In genomic region chr11:66281001-66281400, GRCh38 we compare ENCODE assay signal across 14 cellular contexts. TPM values are rescaled to one million over a fixed set of nuclear protein-coding genes. Genes with fewer than 3 reads are reported as not detected.
DNase-seq lines count a peak whose midpoint lies in the region; ATAC-seq and TF ChIP-seq lines count a peak whose summit lies in the region.
"Had no signal": no experiment of that assay in that cellular context is flagged by ENCODE, and none has a peak within 500 bp of the region (broad histone marks: within the 10 kb centered on the region; RNA-seq: fewer than 3 reads in every experiment).

No MANE protein-coding gene starts in this region.

- no peaks in the 10 kb centered on the region for H3K9me2 ChIP-seq in GM23248 (ENCODE audit: insufficient read depth)
- H3K9me2 ChIP-seq: SK-N-SH had no signal

- no TSS peak for BruUV-seq in Calu3 (replicated peaks; lab: Mats Ljungman, UMichigan)

- no peak overlapping the region for H3K4me2 ChIP-seq in GM23248 (ENCODE audit: unreplicated experiment)
- H3K4me2 ChIP-seq: SK-N-SH had no signal

- no peak for TF ChIP-seq CTCF in CD14-positive monocyte (IDR thresholded peaks at IDR 0.05)
- no peak for TF ChIP-seq CTCF in brain (conservative IDR thresholded peaks at IDR 0.05)
- TF ChIP-seq CTCF in Calu3 (IDR thresholded peaks at IDR 0.05; ENCODE audit: unreplicated experiment) = no peak

- H3K36me3 Mint-ChIP-seq in CD14-positive monocyte = peaks cover 23 to 28% of the 10 kb centered on the region in 2 donors
- H3K36me3 Mint-ChIP-seq in brain = no peaks in the 10 kb centered on the region
- no peaks in the 10 kb centered on the region for H3K36me3 Mint-ChIP-seq in natural killer cell treated with Interleukin-12 subunit alpha and Interleukin-12 subunit beta and Interleukin-15 and Interleukin-18, amount 100 ng/mL, for 72 hours
- H3K36me3 Mint-ChIP-seq in Calu3 (ENCODE audit: insufficient read depth, unreplicated experiment) = peaks cover 54% of the 10 kb centered on the region
- peaks cover 8% of the 10 kb centered on the region for H3K36me3 Mint-ChIP-seq in activated T-helper 1 cell treated with anti-CD3 and anti-CD28 coated beads, Interleukin-12 subunit alpha, Interleukin-12 subunit beta, Interleukin-2, Interleukin-4 antibody, amounts not matched to agents 30 ng/mL and 10 ng/mL and 1 ng/mL, durations not matched to agents 14 hours and 24 hours and 36 hours (ENCODE audit: low read depth)
- H3K36me3 Mint-ChIP-seq: activated CD4-positive, alpha-beta memory T cell treated with anti-CD3 and anti-CD28 coated beads for 36 hours had no signal

- H3K27me3 Mint-ChIP-seq in CD14-positive monocyte (ENCODE audit: low read depth in 3 of 3) (peaks cover 23 to 35% (median 35%) of the 10 kb centered on the region in 3 donors), brain (no peaks in the 10 kb centered on the region), Calu3 (ENCODE audit: unreplicated experiment) (peaks cover 29% of the 10 kb centered on the region)
- peaks cover 0 to 10% of the 10 kb centered on the region in 2 donors for H3K27me3 Mint-ChIP-seq in natural killer cell treated with Interleukin-12 subunit alpha and Interleukin-12 subunit beta and Interleukin-15 and Interleukin-18, amount 100 ng/mL, for 72 hours
- peaks cover 10% of the 10 kb centered on the region for H3K27me3 Mint-ChIP-seq in activated T-helper 1 cell treated with anti-CD3 and anti-CD28 coated beads, Interleukin-12 subunit alpha, Interleukin-12 subunit beta, Interleukin-2, Interleukin-4 antibody, amounts not matched to agents 30 ng/mL and 10 ng/mL and 1 ng/mL, durations not matched to agents 14 hours and 24 hours and 36 hours (ENCODE audit: insufficient read depth)
- H3K27me3 Mint-ChIP-seq: activated CD4-positive, alpha-beta memory T cell treated with anti-CD3 and anti-CD28 coated beads for 36 hours had no signal

- H4K20me1 ChIP-seq in GM23248 (ENCODE audit: insufficient read depth) = no peaks in the 10 kb centered on the region

- H2AFZ ChIP-seq in GM23248 = no peak overlapping the region

- no peak overlapping the region for H3K4me3 ChIP-seq in GM23248
- H3K4me3 ChIP-seq: lower lobe of right lung, suprapubic skin had no signal

- no peak overlapping the region for H3K9ac ChIP-seq in GM23248
- H3K9ac ChIP-seq: SK-N-SH had no signal

- no peak for DNase-seq in CD14-positive monocyte (ENCODE audit: low spot score)
- DNase-seq in GM23248 = peak; percentile 47
- no peak for DNase-seq in natural killer cell treated with Interleukin-12 subunit alpha and Interleukin-12 subunit beta and Interleukin-15 and Interleukin-18, amount 100 ng/mL, for 72 hours (ENCODE audit: low spot score)
- DNase-seq in Calu3 = no peak
- DNase-seq in activated T-helper 1 cell treated with anti-CD3 and anti-CD28 coated beads, Interleukin-12 subunit alpha, Interleukin-12 subunit beta, Interleukin-2, Interleukin-4 antibody, amounts not matched to agents 30 ng/mL and 10 ng/mL and 1 ng/mL, durations not matched to agents 14 hours and 24 hours and 36 hours (ENCODE audit: low spot score) = no peak
- DNase-seq: activated CD4-positive, alpha-beta memory T cell treated with anti-CD3 and anti-CD28 coated beads for 36 hours; aorta; lower lobe of right lung; NCI-H2029 treated with DMSO at 0.1 percent for 48 hours had no signal

- in situ Hi-C loops in GM23248 (cut with MboI) = no loop called here

- H3K4me3 Mint-ChIP-seq in CD14-positive monocyte = no peak overlapping the region
- H3K4me3 Mint-ChIP-seq in brain = peak overlapping the region; percentile 75 to 90 (median 88)
- no peak overlapping the region for H3K4me3 Mint-ChIP-seq in natural killer cell treated with Interleukin-12 subunit alpha and Interleukin-12 subunit beta and Interleukin-15 and Interleukin-18, amount 100 ng/mL, for 72 hours
- H3K4me3 Mint-ChIP-seq in Calu3 (ENCODE audit: low read depth, unreplicated experiment) = no peak overlapping the region
- no peak overlapping the region for H3K4me3 Mint-ChIP-seq in activated T-helper 1 cell treated with anti-CD3 and anti-CD28 coated beads, Interleukin-12 subunit alpha, Interleukin-12 subunit beta, Interleukin-2, Interleukin-4 antibody, amounts not matched to agents 30 ng/mL and 10 ng/mL and 1 ng/mL, durations not matched to agents 14 hours and 24 hours and 36 hours
- H3K4me3 Mint-ChIP-seq: activated CD4-positive, alpha-beta memory T cell treated with anti-CD3 and anti-CD28 coated beads for 36 hours had no signal

- no peaks in the 10 kb centered on the region for H3K36me3 ChIP-seq in GM23248 (ENCODE audit: low read depth)

- H3K27ac ChIP-seq in GM23248 = no peak overlapping the region
- H3K27ac ChIP-seq: lower lobe of right lung, suprapubic skin had no signal

- no peaks in the 10 kb centered on the region for H3K27me3 ChIP-seq in GM23248 (replicated peaks; ENCODE audit: insufficient read depth)
- H3K27me3 ChIP-seq: suprapubic skin had no signal

- peak overlapping the region in 4 of 7 donors; percentile 16 to 72 (median 30) for H3K27ac Mint-ChIP-seq in CD14-positive monocyte
- H3K27ac Mint-ChIP-seq in brain = peak overlapping the region; percentile 31 to 98 (median 88)
- peak overlapping the region; percentile 21 to 24 for H3K27ac Mint-ChIP-seq in natural killer cell treated with Interleukin-12 subunit alpha and Interleukin-12 subunit beta and Interleukin-15 and Interleukin-18, amount 100 ng/mL, for 72 hours
- H3K27ac Mint-ChIP-seq in Calu3 (ENCODE audit: unreplicated experiment) = no peak overlapping the region
- no peak overlapping the region for H3K27ac Mint-ChIP-seq in activated T-helper 1 cell treated with anti-CD3 and anti-CD28 coated beads, Interleukin-12 subunit alpha, Interleukin-12 subunit beta, Interleukin-2, Interleukin-4 antibody, amounts not matched to agents 30 ng/mL and 10 ng/mL and 1 ng/mL, durations not matched to agents 14 hours and 24 hours and 36 hours
- H3K27ac Mint-ChIP-seq: activated CD4-positive, alpha-beta memory T cell treated with anti-CD3 and anti-CD28 coated beads for 36 hours had no signal

- WGBS in GM23248 (ENCODE audit: low coverage in 1 of 2, low lambda C conversion rate in 2 of 2, missing lambda C conversion rate in 2 of 2), 2 experiments = 49 to 52% methylated on average over 6 of the region's 6 CpGs

- no peak for ATAC-seq in natural killer cell treated with Interleukin-12 subunit alpha and Interleukin-12 subunit beta and Interleukin-15 and Interleukin-18, amount 100 ng/mL, for 72 hours
- no peak for ATAC-seq in GM21576 (IDR thresholded peaks at IDR 0.05; ENCODE audit: unreplicated experiment)
- no peak for ATAC-seq in HG03280 (IDR thresholded peaks at IDR 0.05; ENCODE audit: unreplicated experiment)

- peaks cover 21% of the 10 kb centered on the region for H3F3A ChIP-seq in GM23248 (ENCODE audit: insufficient read depth)

- CTCF ChIA-PET in Calu3 (lab: Charles Lee) = no interaction called here

- intact Hi-C loops in CD14-positive monocyte (cut with micrococcal nuclease) = no loop called here
- intact Hi-C loops in Calu3 (cut with micrococcal nuclease; ENCODE audit: unreplicated experiment) = no loop called here
- intact Hi-C loops in activated T-helper 1 cell treated with anti-CD3 and anti-CD28 coated beads, Interleukin-12 subunit alpha, Interleukin-12 subunit beta, Interleukin-2, Interleukin-4 antibody, amounts not matched to agents 30 ng/mL and 10 ng/mL and 1 ng/mL, durations not matched to agents 14 hours and 24 hours and 36 hours (cut with micrococcal nuclease) = no loop called here

- H3K79me2 ChIP-seq in GM23248 (ENCODE audit: insufficient read depth) = peaks cover 15% of the 10 kb centered on the region

- no peaks in the 10 kb centered on the region for H3K4me1 ChIP-seq in GM23248 (ENCODE audit: insufficient read depth)

- no peaks in the 10 kb centered on the region for H3K9me3 ChIP-seq in GM23248 (ENCODE audit: low read depth)
- H3K9me3 ChIP-seq: lower lobe of right lung, SK-N-SH, suprapubic skin had no signal

- H3K4me1 Mint-ChIP-seq in CD14-positive monocyte (peaks cover 23% of the 10 kb centered on the region), brain (peaks cover 58% of the 10 kb centered on the region), Calu3 (ENCODE audit: low read depth, unreplicated experiment) (peaks cover 15% of the 10 kb centered on the region)
- peaks cover 14 to 40% of the 10 kb centered on the region in 2 donors for H3K4me1 Mint-ChIP-seq in natural killer cell treated with Interleukin-12 subunit alpha and Interleukin-12 subunit beta and Interleukin-15 and Interleukin-18, amount 100 ng/mL, for 72 hours (ENCODE audit: low read depth in 2 of 2)
- peaks cover 18% of the 10 kb centered on the region for H3K4me1 Mint-ChIP-seq in activated T-helper 1 cell treated with anti-CD3 and anti-CD28 coated beads, Interleukin-12 subunit alpha, Interleukin-12 subunit beta, Interleukin-2, Interleukin-4 antibody, amounts not matched to agents 30 ng/mL and 10 ng/mL and 1 ng/mL, durations not matched to agents 14 hours and 24 hours and 36 hours (ENCODE audit: low read depth)

- peaks cover 0 to 7% (median 2%) of the 10 kb centered on the region in 7 donors for H3K9me3 Mint-ChIP-seq in CD14-positive monocyte
- no peaks in the 10 kb centered on the region for H3K9me3 Mint-ChIP-seq in brain
- no peaks in the 10 kb centered on the region for H3K9me3 Mint-ChIP-seq in natural killer cell treated with Interleukin-12 subunit alpha and Interleukin-12 subunit beta and Interleukin-15 and Interleukin-18, amount 100 ng/mL, for 72 hours
- no peaks in the 10 kb centered on the region for H3K9me3 Mint-ChIP-seq in Calu3 (ENCODE audit: low read depth, unreplicated experiment)
- H3K9me3 Mint-ChIP-seq in activated T-helper 1 cell treated with anti-CD3 and anti-CD28 coated beads, Interleukin-12 subunit alpha, Interleukin-12 subunit beta, Interleukin-2, Interleukin-4 antibody, amounts not matched to agents 30 ng/mL and 10 ng/mL and 1 ng/mL, durations not matched to agents 14 hours and 24 hours and 36 hours = no peaks in the 10 kb centered on the region
- H3K9me3 Mint-ChIP-seq: activated CD4-positive, alpha-beta memory T cell treated with anti-CD3 and anti-CD28 coated beads for 36 hours had no signal

RNA-seq across cellular contexts. Expression of gene CNIH2, which starts 3.0 kb away (rescaled TPM):
- polyA plus RNA-seq in CD14-positive monocyte (not detected), GM23248 (2016; fragmentation: Nextera tagmentation; extraction: Ambion mirVana) (0.39 and 0.50 TPM in 2 replicates), brain (ENCODE audit: insufficient read depth, low read depth, low replicate concordance) (146 TPM)
- 1.4 TPM in 1 of 2 replicates, not detected in the other for total RNA-seq in GM23248 (2014; rRNA removed; shearing (Covaris generic))
- total RNA-seq in natural killer cell treated with Interleukin-12 subunit alpha and Interleukin-12 subunit beta and Interleukin-15 and Interleukin-18, amount 100 ng/mL, for 72 hours = 1 to 10 TPM; 1.2 to 2.6 TPM
- 2.9 and 3.5 TPM in 2 replicates for total RNA-seq in Calu3 (2022)
- total RNA-seq in activated T-helper 1 cell treated with anti-CD3 and anti-CD28 coated beads, Interleukin-12 subunit alpha, Interleukin-12 subunit beta, Interleukin-2, Interleukin-4 antibody, amounts not matched to agents 30 ng/mL and 10 ng/mL and 1 ng/mL, durations not matched to agents 14 hours and 24 hours and 36 hours = 1.7 and 1.8 TPM in 2 replicates

RNA-seq across cellular contexts. Expression of gene YIF1A, which starts 7.9 kb away (rescaled TPM):
- polyA plus RNA-seq in CD14-positive monocyte = 10 to 100 TPM; 63.8 to 81.1 TPM
- total RNA-seq in GM23248 (2014; rRNA removed; shearing (Covaris generic)) = 193 and 222 TPM in 2 replicates
- polyA plus RNA-seq in GM23248 (2016; fragmentation: Nextera tagmentation; extraction: Ambion mirVana) = 259 and 284 TPM in 2 replicates
- 118 TPM for polyA plus RNA-seq in brain (ENCODE audit: insufficient read depth, low read depth, low replicate concordance)
- total RNA-seq in natural killer cell treated with Interleukin-12 subunit alpha and Interleukin-12 subunit beta and Interleukin-15 and Interleukin-18, amount 100 ng/mL, for 72 hours = 10 to 100 TPM; 62.7 to 76.1 TPM
- 98.8 and 106 TPM in 2 replicates for total RNA-seq in Calu3 (2022)
- 125 and 127 TPM in 2 replicates for total RNA-seq in activated T-helper 1 cell treated with anti-CD3 and anti-CD28 coated beads, Interleukin-12 subunit alpha, Interleukin-12 subunit beta, Interleukin-2, Interleukin-4 antibody, amounts not matched to agents 30 ng/mL and 10 ng/mL and 1 ng/mL, durations not matched to agents 14 hours and 24 hours and 36 hours

RNA-seq across cellular contexts. Expression of gene TMEM151A, which starts 10.7 kb away (rescaled TPM):
- polyA plus RNA-seq in CD14-positive monocyte (not detected), GM23248 (2016; fragmentation: Nextera tagmentation; extraction: Ambion mirVana) (0.19 and 0.33 TPM in 2 replicates), brain (ENCODE audit: insufficient read depth, low read depth, low replicate concordance) (54.6 TPM)
- 0.54 TPM in 1 of 2 replicates, not detected in the other for total RNA-seq in GM23248 (2014; rRNA removed; shearing (Covaris generic))
- not detected for total RNA-seq in natural killer cell treated with Interleukin-12 subunit alpha and Interleukin-12 subunit beta and Interleukin-15 and Interleukin-18, amount 100 ng/mL, for 72 hours
- total RNA-seq in Calu3 (2022) = 1.4 and 3.0 TPM in 2 replicates
- not detected in 2 replicates for total RNA-seq in activated T-helper 1 cell treated with anti-CD3 and anti-CD28 coated beads, Interleukin-12 subunit alpha, Interleukin-12 subunit beta, Interleukin-2, Interleukin-4 antibody, amounts not matched to agents 30 ng/mL and 10 ng/mL and 1 ng/mL, durations not matched to agents 14 hours and 24 hours and 36 hours
- total RNA-seq: activated CD4-positive, alpha-beta memory T cell treated with anti-CD3 and anti-CD28 coated beads for 36 hours; lower lobe of right lung; suprapubic skin had no signal
- polyA plus RNA-seq: aorta had no signal

RNA-seq across cellular contexts. Expression of gene RAB1B, which starts 12.6 kb away (rescaled TPM):
- polyA plus RNA-seq in CD14-positive monocyte (10 to 100 TPM; 17.9 to 18.8 TPM), GM23248 (2016; fragmentation: Nextera tagmentation; extraction: Ambion mirVana) (86.7 and 92.1 TPM in 2 replicates), brain (ENCODE audit: insufficient read depth, low read depth, low replicate concordance) (297 TPM)
- total RNA-seq in GM23248 (2014; rRNA removed; shearing (Covaris generic)) = 146 and 151 TPM in 2 replicates
- total RNA-seq in natural killer cell treated with Interleukin-12 subunit alpha and Interleukin-12 subunit beta and Interleukin-15 and Interleukin-18, amount 100 ng/mL, for 72 hours = 100 to 1,000 TPM; 139 to 146 TPM
- total RNA-seq in Calu3 (2022) = 144 and 146 TPM in 2 replicates
- 123 and 124 TPM in 2 replicates for total RNA-seq in activated T-helper 1 cell treated with anti-CD3 and anti-CD28 coated beads, Interleukin-12 subunit alpha, Interleukin-12 subunit beta, Interleukin-2, Interleukin-4 antibody, amounts not matched to agents 30 ng/mL and 10 ng/mL and 1 ng/mL, durations not matched to agents 14 hours and 24 hours and 36 hours

RNA-seq across cellular contexts. Expression of gene KLC2, which starts 23.5 kb away (rescaled TPM):
- under 1 TPM; 0.67 to 0.90 TPM for polyA plus RNA-seq in CD14-positive monocyte
- 21.9 and 25.5 TPM in 2 replicates for total RNA-seq in GM23248 (2014; rRNA removed; shearing (Covaris generic))
- 17.1 and 19.7 TPM in 2 replicates for polyA plus RNA-seq in GM23248 (2016; fragmentation: Nextera tagmentation; extraction: Ambion mirVana)
- polyA plus RNA-seq in brain (ENCODE audit: insufficient read depth, low read depth, low replicate concordance) = 122 TPM
- 10 to 100 TPM; 38.0 to 77.2 TPM for total RNA-seq in natural killer cell treated with Interleukin-12 subunit alpha and Interleukin-12 subunit beta and Interleukin-15 and Interleukin-18, amount 100 ng/mL, for 72 hours
- 41.7 and 46.7 TPM in 2 replicates for total RNA-seq in Calu3 (2022)
- 56.3 and 62.1 TPM in 2 replicates for total RNA-seq in activated T-helper 1 cell treated with anti-CD3 and anti-CD28 coated beads, Interleukin-12 subunit alpha, Interleukin-12 subunit beta, Interleukin-2, Interleukin-4 antibody, amounts not matched to agents 30 ng/mL and 10 ng/mL and 1 ng/mL, durations not matched to agents 14 hours and 24 hours and 36 hours

Comparison
In these comparisons a context has a peak if more than half of its experiments do, and no peak if none do; other contexts are left out.
1. H3K27ac Mint-ChIP-seq: peak in CD14-positive monocyte (4 of 7), brain (5 of 5) and natural killer cell treated with Interleukin-12 subunit alpha and Interleukin-12 subunit beta and Interleukin-15 and Interleukin-18, amount 100 ng/mL, for 72 hours (2 of 2); none in Calu3 (single experiment) and activated T-helper 1 cell treated with anti-CD3 and anti-CD28 coated beads, Interleukin-12 subunit alpha, Interleukin-12 subunit beta, Interleukin-2, Interleukin-4 antibody, amounts not matched to agents 30 ng/mL and 10 ng/mL and 1 ng/mL, durations not matched to agents 14 hours and 24 hours and 36 hours (single experiment).
2. H3K4me3 Mint-ChIP-seq: peak in brain (5 of 5); none in CD14-positive monocyte (0 of 2), natural killer cell treated with Interleukin-12 subunit alpha and Interleukin-12 subunit beta and Interleukin-15 and Interleukin-18, amount 100 ng/mL, for 72 hours (single experiment), Calu3 (single experiment) and activated T-helper 1 cell treated with anti-CD3 and anti-CD28 coated beads, Interleukin-12 subunit alpha, Interleukin-12 subunit beta, Interleukin-2, Interleukin-4 antibody, amounts not matched to agents 30 ng/mL and 10 ng/mL and 1 ng/mL, durations not matched to agents 14 hours and 24 hours and 36 hours (single experiment).